8 cellular contexts compared by ENCODE assay signal in genomic region chr1:87084247-87084836, GRCh38.
DNase-seq lines count a peak whose midpoint lies in the region; ATAC-seq, FAIRE-seq and TF ChIP-seq lines count a peak whose summit lies in the region.

No MANE protein-coding gene starts in this region.

- H3K27ac ChIP-seq in CD4-positive, CD25-positive, alpha-beta regulatory T cell (ENCODE audit: insufficient read depth, low read length, poor library complexity, severe bottlenecking): no peak overlapping the region
- H3K27ac ChIP-seq in HEK293 (ENCODE audit: extremely low read depth, low read depth, low read length) (no peak overlapping the region), testis (no peak overlapping the region)

- peak in 2 of 3 donors; percentile 46 to 53 for DNase-seq in CD4-positive, CD25-positive, alpha-beta regulatory T cell
- DNase-seq in NCI-H526 treated with DMSO at 0.1 percent for 48 hours (lab: John Stamatoyannopoulos, UW) (peak; percentile 37), naive B cell (peak; percentile 45), hypothalamus (lab: John Stamatoyannopoulos, UW) (no peak), testis (no peak)
- no peak for DNase-seq in stimulated activated CD8-positive, alpha-beta memory T cell treated with anti-CD3 and anti-CD28 coated beads, Interleukin-4, amount 100 ng/mL, for 48 hours

- no peak overlapping the region for H3K27ac Mint-ChIP-seq in CD4-positive, CD25-positive, alpha-beta regulatory T cell
- peak overlapping the region in 3 of 6 donors; percentile 24 to 89 (median 38) for H3K27ac Mint-ChIP-seq in naive B cell

- no peaks in the 10 kb centered on the region for H3K27me3 Mint-ChIP-seq in CD4-positive, CD25-positive, alpha-beta regulatory T cell
- no peaks in the 10 kb centered on the region for H3K27me3 Mint-ChIP-seq in naive B cell

- H3K36me3 Mint-ChIP-seq in CD4-positive, CD25-positive, alpha-beta regulatory T cell: no peaks in the 10 kb centered on the region
- no peaks in the 10 kb centered on the region for H3K36me3 Mint-ChIP-seq in naive B cell

- TF ChIP-seq CTCF in HEK293 (tag by site-specific recombination; IDR thresholded peaks at IDR 0.05) (no peak), testis (IDR thresholded peaks at IDR 0.05) (peak in 1 of 3 experiments; percentile 78)

- H3K4me3 ChIP-seq in CD4-positive, CD25-positive, alpha-beta regulatory T cell (ENCODE audit: low read depth, low read length): no peak overlapping the region
- H3K4me3 ChIP-seq in HEK293 (ENCODE audit: low read depth, low read length): no peak overlapping the region
- H3K4me3 ChIP-seq in testis: no peak overlapping the region

- no peak overlapping the region for H3K4me3 Mint-ChIP-seq in CD4-positive, CD25-positive, alpha-beta regulatory T cell
- H3K4me3 Mint-ChIP-seq in naive B cell: no peak overlapping the region

- no peaks in the 10 kb centered on the region for H3K36me3 ChIP-seq in CD4-positive, CD25-positive, alpha-beta regulatory T cell (ENCODE audit: control insufficient read depth, insufficient read depth, low read length)
- H3K36me3 ChIP-seq in HEK293 (ENCODE audit: control insufficient read depth in 2 of 2, insufficient read depth in 1 of 2, low read length in 2 of 2) (no peaks in the 10 kb centered on the region), testis (ENCODE audit: low read depth, missing control alignments) (no peaks in the 10 kb centered on the region)

- H3K27me3 ChIP-seq in CD4-positive, CD25-positive, alpha-beta regulatory T cell (ENCODE audit: control insufficient read depth, insufficient read depth, low read length): no peaks in the 10 kb centered on the region
- H3K27me3 ChIP-seq in testis: no peaks in the 10 kb centered on the region

- TF ChIP-seq POLR2A in testis (IDR thresholded peaks at IDR 0.05): no peak

- no peaks in the 10 kb centered on the region for H3K4me1 ChIP-seq in CD4-positive, CD25-positive, alpha-beta regulatory T cell (ENCODE audit: control insufficient read depth, insufficient read depth, low read length, poor library complexity, severe bottlenecking)
- H3K4me1 ChIP-seq in HEK293 (ENCODE audit: control insufficient read depth, insufficient read depth, low read length): no peaks in the 10 kb centered on the region
- no peaks in the 10 kb centered on the region for H3K4me1 ChIP-seq in testis

- POLR2A ChIA-PET in HEK293 (lab: Yijun Ruan, JAX): no interaction called here

- no peaks in the 10 kb centered on the region for H3K9me3 Mint-ChIP-seq in CD4-positive, CD25-positive, alpha-beta regulatory T cell
- H3K9me3 Mint-ChIP-seq in naive B cell: no peaks in the 10 kb centered on the region

- peak in 1 of 2 donors; percentile 52 for ATAC-seq in CD4-positive, CD25-positive, alpha-beta regulatory T cell (ENCODE audit: low read depth in 2 of 2)
- ATAC-seq in naive B cell (ENCODE audit: low read depth in 2 of 2): peak; percentile 55 to 56

- WGBS in testis, 2 donors: 45 to 52% methylated on average over 3 of the region's 3 CpGs

- no peaks in the 10 kb centered on the region for H3K9me3 ChIP-seq in CD4-positive, CD25-positive, alpha-beta regulatory T cell (ENCODE audit: control insufficient read depth in 2 of 2, low read length in 2 of 2)
- no peaks in the 10 kb centered on the region for H3K9me3 ChIP-seq in HEK293 (ENCODE audit: control insufficient read depth, insufficient read depth, low read depth, low read length)
- no peaks in the 10 kb centered on the region for H3K9me3 ChIP-seq in testis

- CTCF ChIA-PET in HEK293 (lab: Yijun Ruan, JAX): interaction anchor here (0.5 to 4.9 kb wide), 31 partner anchors 9 to 610 kb away, joined by 3 to 37 read pairs (median 4); partner anchors contain the start of gene SH3GLB1

- H3K4me1 Mint-ChIP-seq in CD4-positive, CD25-positive, alpha-beta regulatory T cell: peaks cover 0 to 13% (median 2%) of the 10 kb centered on the region in 4 donors
- H3K4me1 Mint-ChIP-seq in naive B cell: peaks cover 12 to 20% (median 16%) of the 10 kb centered on the region in 3 donors

- FAIRE-seq in colon (lab: Jason Lieb, UNC): peak; percentile 74

- intact Hi-C loops in testis (cut with DNase I; ENCODE audit: low total_unique reads): loop anchor here (10.0 kb wide), 1 partner anchor 250 kb away; no protein-coding TSS in a partner anchor

TF ChIP-seq in HEK293, 187 proteins besides CTCF, POLR2A, EP300 and RAD21:
- TF ChIP-seq, protein P1, sequence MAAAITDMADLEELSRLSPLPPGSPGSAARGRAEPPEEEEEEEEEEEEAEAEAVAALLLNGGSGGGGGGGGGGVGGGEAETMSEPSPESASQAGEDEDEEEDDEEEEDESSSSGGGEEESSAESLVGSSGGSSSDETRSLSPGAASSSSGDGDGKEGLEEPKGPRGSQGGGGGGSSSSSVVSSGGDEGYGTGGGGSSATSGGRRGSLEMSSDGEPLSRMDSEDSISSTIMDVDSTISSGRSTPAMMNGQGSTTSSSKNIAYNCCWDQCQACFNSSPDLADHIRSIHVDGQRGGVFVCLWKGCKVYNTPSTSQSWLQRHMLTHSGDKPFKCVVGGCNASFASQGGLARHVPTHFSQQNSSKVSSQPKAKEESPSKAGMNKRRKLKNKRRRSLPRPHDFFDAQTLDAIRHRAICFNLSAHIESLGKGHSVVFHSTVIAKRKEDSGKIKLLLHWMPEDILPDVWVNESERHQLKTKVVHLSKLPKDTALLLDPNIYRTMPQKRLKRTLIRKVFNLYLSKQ (tag by site-specific recombination; IDR thresholded peaks at IDR 0.05; ENCODE audit: borderline replicate concordance): no peak
- no peak for TF ChIP-seq ZBTB20 (tag by site-specific recombination; IDR thresholded peaks at IDR 0.05)
- TF ChIP-seq, protein P2, sequence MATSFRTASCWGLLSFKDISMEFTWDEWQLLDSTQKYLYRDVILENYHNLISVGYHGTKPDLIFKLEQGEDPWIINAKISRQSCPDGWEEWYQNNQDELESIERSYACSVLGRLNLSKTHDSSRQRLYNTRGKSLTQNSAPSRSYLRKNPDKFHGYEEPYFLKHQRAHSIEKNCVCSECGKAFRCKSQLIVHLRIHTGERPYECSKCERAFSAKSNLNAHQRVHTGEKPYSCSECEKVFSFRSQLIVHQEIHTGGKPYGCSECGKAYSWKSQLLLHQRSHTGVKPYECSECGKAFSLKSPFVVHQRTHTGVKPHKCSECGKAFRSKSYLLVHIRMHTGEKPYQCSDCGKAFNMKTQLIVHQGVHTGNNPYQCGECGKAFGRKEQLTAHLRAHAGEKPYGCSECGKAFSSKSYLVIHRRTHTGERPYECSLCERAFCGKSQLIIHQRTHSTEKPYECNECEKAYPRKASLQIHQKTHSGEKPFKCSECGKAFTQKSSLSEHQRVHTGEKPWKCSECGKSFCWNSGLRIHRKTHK (tag by site-specific recombination; IDR thresholded peaks at IDR 0.05): no peak
- TF ChIP-seq ZNF707 (tag by site-specific recombination; IDR thresholded peaks at IDR 0.05): no peak
- no peak for TF ChIP-seq ZNF692 (tag by site-specific recombination; IDR thresholded peaks at IDR 0.05)
- TF ChIP-seq KLF10 (tag by site-specific recombination; IDR thresholded peaks at IDR 0.05): peak; percentile 35; the same call in 1 of the 2 replicates
- TF ChIP-seq ZNF664 (tag by site-specific recombination; IDR thresholded peaks at IDR 0.05): no peak
- TF ChIP-seq ZBTB48 (tag by site-specific recombination; IDR thresholded peaks at IDR 0.05): no peak
- no peak for TF ChIP-seq ZNF529 (tag by site-specific recombination; IDR thresholded peaks at IDR 0.05; ENCODE audit: insufficient replicate concordance)
- TF ChIP-seq ZNF776 (tag by site-specific recombination; IDR thresholded peaks at IDR 0.05; ENCODE audit: borderline replicate concordance): no peak
- peak; percentile 54 for TF ChIP-seq PRDM1 (tag by site-specific recombination; IDR thresholded peaks at IDR 0.05)
- TF ChIP-seq ZNF354C (tag by site-specific recombination; IDR thresholded peaks at IDR 0.05; ENCODE audit: borderline replicate concordance, low read depth): no peak
- no peak for TF ChIP-seq ZNF112 (tag by site-specific recombination; IDR thresholded peaks at IDR 0.05)
- peak; percentile 59 for TF ChIP-seq ZNF654 (tag by site-specific recombination; IDR thresholded peaks at IDR 0.05; ENCODE audit: low read depth)
- TF ChIP-seq HOXD13 (CRISPR knock-in tag; IDR thresholded peaks at IDR 0.05; ENCODE audit: borderline replicate concordance): no peak
- TF ChIP-seq OVOL3 (tag by site-specific recombination; IDR thresholded peaks at IDR 0.05): no peak
- TF ChIP-seq, protein P3, sequence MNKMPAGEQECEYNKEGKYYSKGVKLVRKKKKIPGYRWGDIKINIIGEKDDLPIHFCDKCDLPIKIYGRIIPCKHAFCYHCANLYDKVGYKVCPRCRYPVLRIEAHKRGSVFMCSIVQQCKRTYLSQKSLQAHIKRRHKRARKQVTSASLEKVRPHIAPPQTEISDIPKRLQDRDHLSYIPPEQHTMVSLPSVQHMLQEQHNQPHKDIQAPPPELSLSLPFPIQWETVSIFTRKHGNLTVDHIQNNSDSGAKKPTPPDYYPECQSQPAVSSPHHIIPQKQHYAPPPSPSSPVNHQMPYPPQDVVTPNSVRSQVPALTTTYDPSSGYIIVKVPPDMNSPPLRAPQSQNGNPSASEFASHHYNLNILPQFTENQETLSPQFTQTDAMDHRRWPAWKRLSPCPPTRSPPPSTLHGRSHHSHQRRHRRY (tag by site-specific recombination; IDR thresholded peaks at IDR 0.05): no peak

Comparison
In these comparisons a context has a peak if more than half of its experiments do, and no peak if none do; other contexts are left out.
1. DNase-seq: peak in CD4-positive, CD25-positive, alpha-beta regulatory T cell (2 of 3), NCI-H526 treated with DMSO at 0.1 percent for 48 hours (single experiment) and naive B cell (single experiment); none in hypothalamus (0 of 51), testis (single experiment) and stimulated activated CD8-positive, alpha-beta memory T cell treated with anti-CD3 and anti-CD28 coated beads, Interleukin-4, amount 100 ng/mL, for 48 hours (single experiment).